19 cellular contexts compared by ENCODE assay signal in the genomic region with DNA sequence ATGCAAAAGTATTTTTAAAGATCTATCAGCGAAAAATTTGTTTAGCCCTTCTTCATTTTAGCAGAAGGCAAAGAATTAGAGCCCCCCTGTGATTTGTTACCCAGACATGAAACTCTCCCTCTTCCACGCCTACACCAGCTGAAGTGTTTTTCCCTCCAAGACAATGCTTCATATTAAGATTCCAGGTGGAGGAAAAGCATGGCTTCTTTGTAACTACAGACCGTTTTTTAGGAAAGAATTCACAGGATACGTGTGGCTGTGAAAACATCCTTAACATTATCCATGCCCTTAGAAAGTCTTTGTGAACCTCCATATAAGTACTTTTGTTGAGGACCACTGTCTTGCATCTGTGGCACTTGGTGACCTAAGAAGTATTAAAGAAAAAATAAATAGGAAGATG.
A peak's percentile ranks its signal among the peaks of the same experiment; 100 is the strongest.
DNase-seq lines count a peak whose midpoint lies in the region; ATAC-seq and TF ChIP-seq lines count a peak whose summit lies in the region.
"Had no signal": no experiment of that assay in that cellular context is flagged by ENCODE, and none has a peak within 500 bp of the region (broad histone marks: within the 10 kb centered on the region; RNA-seq: fewer than 3 reads in every experiment).

No MANE protein-coding gene starts in this region.

- H3K9me2 ChIP-seq in HCT116 (ENCODE audit: insufficient read depth) = no peaks in the 10 kb centered on the region

- BruUV-seq in HCT116 (replicated peaks; lab: Mats Ljungman, UMichigan) = no TSS peak

- peak overlapping the region; percentile 57 for H3K4me2 ChIP-seq in HCT116 (ENCODE audit: low read length)
- peak overlapping the region; percentile 65 for H3K4me2 ChIP-seq in skeletal muscle satellite cell (ENCODE audit: low read length)

- peak overlapping the region; percentile 71 for H3K9ac ChIP-seq in HCT116 (ENCODE audit: low read length)
- peak overlapping the region; percentile 42 for H3K9ac ChIP-seq in skeletal muscle satellite cell (ENCODE audit: low read depth, low read length)

- TF ChIP-seq POLR2A in HCT116 (IDR thresholded peaks at IDR 0.05; ENCODE audit: borderline replicate concordance, extremely low read depth, insufficient read depth, insufficient read length) (no peak), esophagus squamous epithelium (IDR thresholded peaks at IDR 0.05) (no peak)

- no peaks in the 10 kb centered on the region for H3K9me3 ChIP-seq in HCT116 (ENCODE audit: control insufficient read depth in 1 of 2, insufficient read depth in 1 of 2, low read depth in 1 of 2, low read length in 2 of 2)
- no peaks in the 10 kb centered on the region for H3K9me3 ChIP-seq in esophagus squamous epithelium
- no peaks in the 10 kb centered on the region for H3K9me3 ChIP-seq in skeletal muscle satellite cell (replicated peaks; ENCODE audit: low read length)
- H3K9me3 ChIP-seq: BE2C had no signal

- TF ChIP-seq CTCF in HCT116 (IDR thresholded peaks at IDR 0.05 in 2 of 3, conservative IDR thresholded peaks at IDR 0.05 in 1 of 3; ENCODE audit: borderline replicate concordance in 1 of 3, insufficient read depth in 1 of 3, low read depth in 2 of 3, low read length in 2 of 3) (no peak), esophagus squamous epithelium (IDR thresholded peaks at IDR 0.05) (no peak), GM10266 (IDR thresholded peaks at IDR 0.05; ENCODE audit: control insufficient read depth, insufficient read depth, low read depth, missing control alignments) (no peak)

- WGBS in esophagus squamous epithelium, 2 donors = 67 to 74% methylated on average over 4 of the region's 4 CpGs

- DNase-seq in HCT116 (ENCODE audit: low read depth, low spot score) (no peak), RKO (ENCODE audit: low spot score) (peak; percentile 60), esophagus squamous epithelium (lab: John Stamatoyannopoulos, UW) (no peak), T-helper 2 cell (no peak), NCI-H1105 treated with DMSO at 0.1 percent for 48 hours (lab: John Stamatoyannopoulos, UW) (no peak), GM10266 (ENCODE audit: extremely low spot score) (no peak)
- DNase-seq: BE2C; CD4-positive, alpha-beta T cell; DMS53; HCEC 1CT; NCI-H1105; NCI-H1694 treated with DMSO at 0.1 percent for 48 hours; NCI-H2107; NCI-H345; NCI-H526 treated with DMSO at 0.1 percent for 48 hours; NK-92 treated with Interleukin-12 subunit alpha and Interleukin-12 subunit beta, amount 100 ng/mL, for 24 hours; OCI-M1 had no signal

- no peaks in the 10 kb centered on the region for H3K27me3 ChIP-seq in HCT116 (ENCODE audit: insufficient read depth, low read length)
- no peaks in the 10 kb centered on the region for H3K27me3 ChIP-seq in esophagus squamous epithelium
- no peaks in the 10 kb centered on the region for H3K27me3 ChIP-seq in skeletal muscle satellite cell (ENCODE audit: control insufficient read depth, insufficient read depth, low read length)

- RAD21 ChIA-PET in HCT116 (lab: Charles Lee; ENCODE audit: low non-redundant PET in 1 of 2, low total read pairs in 2 of 2, uncharacterized antibody in 2 of 2, unreplicated experiment in 2 of 2) = no interaction called here

- H3K27ac ChIP-seq in HCT116 (ENCODE audit: low read depth, low read length) (peak overlapping the region; percentile 99), esophagus squamous epithelium (peak overlapping the region in 3 of 4 donors; percentile 17 to 76 (median 72))

- TF ChIP-seq RAD21 in HCT116 (IDR thresholded peaks at IDR 0.05; ENCODE audit: low read depth) = no peak

- no peak overlapping the region for H2AFZ ChIP-seq in HCT116 (ENCODE audit: low read depth, low read length, poor library complexity, severe bottlenecking)

- H3K4me3 ChIP-seq in HCT116 (replicated peaks in 1 of 2; ENCODE audit: low read depth in 1 of 2, low read length in 2 of 2) (no peak overlapping the region), esophagus squamous epithelium (no peak overlapping the region), skeletal muscle satellite cell (ENCODE audit: low read length) (no peak overlapping the region)

- H4K20me1 ChIP-seq in HCT116 (ENCODE audit: insufficient read depth) = no peaks in the 10 kb centered on the region

- peaks cover 91 to 100% of the 10 kb centered on the region in 2 experiments for H3K4me1 ChIP-seq in HCT116 (ENCODE audit: control insufficient read depth in 1 of 2, insufficient read depth in 2 of 2, low read length in 2 of 2)
- peaks cover 4 to 63% (median 11%) of the 10 kb centered on the region in 3 donors for H3K4me1 ChIP-seq in esophagus squamous epithelium
- H3K4me1 ChIP-seq in skeletal muscle satellite cell (ENCODE audit: control insufficient read depth, insufficient read depth, low read length) = peaks cover 94% of the 10 kb centered on the region
- H3K4me1 ChIP-seq: BE2C had no signal

- POLR2A ChIA-PET in HCT116 (lab: Charles Lee) = interaction anchor here (2.3 to 11.4 kb wide), 4 partner anchors 10 to 122 kb away, joined by 5 to 154 read pairs (median 64); no protein-coding TSS in a partner anchor

- H3K36me3 ChIP-seq in HCT116 (ENCODE audit: control insufficient read depth in 1 of 2, insufficient read depth in 2 of 2, low read length in 2 of 2) = no peaks in the 10 kb centered on the region
- no peaks in the 10 kb centered on the region for H3K36me3 ChIP-seq in esophagus squamous epithelium
- H3K36me3 ChIP-seq in skeletal muscle satellite cell (ENCODE audit: insufficient read depth, low read length) = no peaks in the 10 kb centered on the region
- H3K36me3 ChIP-seq: BE2C had no signal

- CTCF ChIA-PET in HCT116 (lab: Charles Lee) = no interaction called here

- H3K79me2 ChIP-seq in HCT116 (ENCODE audit: insufficient read depth, low read length) = peaks cover 88% of the 10 kb centered on the region

- intact Hi-C loops in HCT116 (cut with micrococcal nuclease) (no loop called here), esophagus squamous epithelium (cut with DNase I) (no loop called here)

- no peak for ATAC-seq in HCT116
- ATAC-seq: Right ventricle myocardium inferior had no signal

TF ChIP-seq in HCT116, 20 proteins besides CTCF, POLR2A, EP300 and RAD21:
- no peak for TF ChIP-seq EGR1 (IDR thresholded peaks at IDR 0.05; ENCODE audit: low read depth)
- TF ChIP-seq, protein P1, sequence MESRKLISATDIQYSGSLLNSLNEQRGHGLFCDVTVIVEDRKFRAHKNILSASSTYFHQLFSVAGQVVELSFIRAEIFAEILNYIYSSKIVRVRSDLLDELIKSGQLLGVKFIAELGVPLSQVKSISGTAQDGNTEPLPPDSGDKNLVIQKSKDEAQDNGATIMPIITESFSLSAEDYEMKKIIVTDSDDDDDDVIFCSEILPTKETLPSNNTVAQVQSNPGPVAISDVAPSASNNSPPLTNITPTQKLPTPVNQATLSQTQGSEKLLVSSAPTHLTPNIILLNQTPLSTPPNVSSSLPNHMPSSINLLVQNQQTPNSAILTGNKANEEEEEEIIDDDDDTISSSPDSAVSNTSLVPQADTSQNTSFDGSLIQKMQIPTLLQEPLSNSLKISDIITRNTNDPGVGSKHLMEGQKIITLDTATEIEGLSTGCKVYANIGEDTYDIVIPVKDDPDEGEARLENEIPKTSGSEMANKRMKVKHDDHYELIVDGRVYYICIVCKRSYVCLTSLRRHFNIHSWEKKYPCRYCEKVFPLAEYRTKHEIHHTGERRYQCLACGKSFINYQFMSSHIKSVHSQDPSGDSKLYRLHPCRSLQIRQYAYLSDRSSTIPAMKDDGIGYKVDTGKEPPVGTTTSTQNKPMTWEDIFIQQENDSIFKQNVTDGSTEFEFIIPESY (IDR thresholded peaks at IDR 0.05; ENCODE audit: extremely low read depth, insufficient replicate concordance, low read length) = no peak
- TF ChIP-seq YY1 (IDR thresholded peaks at IDR 0.05; ENCODE audit: extremely low read depth, insufficient replicate concordance, low read depth, low read length) = no peak
- TF ChIP-seq, protein P2, sequence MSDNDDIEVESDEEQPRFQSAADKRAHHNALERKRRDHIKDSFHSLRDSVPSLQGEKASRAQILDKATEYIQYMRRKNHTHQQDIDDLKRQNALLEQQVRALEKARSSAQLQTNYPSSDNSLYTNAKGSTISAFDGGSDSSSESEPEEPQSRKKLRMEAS (IDR thresholded peaks at IDR 0.05) = no peak
- TF ChIP-seq EZH2 (IDR thresholded peaks at IDR 0.05) = no peak
- no peak for TF ChIP-seq CEBPB (IDR thresholded peaks at IDR 0.05; ENCODE audit: low read depth)
- TF ChIP-seq SRF (IDR thresholded peaks at IDR 0.05; ENCODE audit: low read depth) = no peak
- TF ChIP-seq SP1 (IDR thresholded peaks at IDR 0.05; ENCODE audit: low read depth) = no peak
- no peak for TF ChIP-seq TCF7L2 (IDR thresholded peaks at IDR 0.05; ENCODE audit: borderline replicate concordance, extremely low read depth, insufficient read depth, insufficient read length)
- TF ChIP-seq POLR2AphosphoS5 (IDR thresholded peaks at IDR 0.05; ENCODE audit: low read depth, low read length) = no peak
- TF ChIP-seq ZFX (IDR thresholded peaks at IDR 0.05) = no peak
- TF ChIP-seq FOSL1 (IDR thresholded peaks at IDR 0.05; ENCODE audit: low read depth) = no peak
- TF ChIP-seq, protein P3, sequence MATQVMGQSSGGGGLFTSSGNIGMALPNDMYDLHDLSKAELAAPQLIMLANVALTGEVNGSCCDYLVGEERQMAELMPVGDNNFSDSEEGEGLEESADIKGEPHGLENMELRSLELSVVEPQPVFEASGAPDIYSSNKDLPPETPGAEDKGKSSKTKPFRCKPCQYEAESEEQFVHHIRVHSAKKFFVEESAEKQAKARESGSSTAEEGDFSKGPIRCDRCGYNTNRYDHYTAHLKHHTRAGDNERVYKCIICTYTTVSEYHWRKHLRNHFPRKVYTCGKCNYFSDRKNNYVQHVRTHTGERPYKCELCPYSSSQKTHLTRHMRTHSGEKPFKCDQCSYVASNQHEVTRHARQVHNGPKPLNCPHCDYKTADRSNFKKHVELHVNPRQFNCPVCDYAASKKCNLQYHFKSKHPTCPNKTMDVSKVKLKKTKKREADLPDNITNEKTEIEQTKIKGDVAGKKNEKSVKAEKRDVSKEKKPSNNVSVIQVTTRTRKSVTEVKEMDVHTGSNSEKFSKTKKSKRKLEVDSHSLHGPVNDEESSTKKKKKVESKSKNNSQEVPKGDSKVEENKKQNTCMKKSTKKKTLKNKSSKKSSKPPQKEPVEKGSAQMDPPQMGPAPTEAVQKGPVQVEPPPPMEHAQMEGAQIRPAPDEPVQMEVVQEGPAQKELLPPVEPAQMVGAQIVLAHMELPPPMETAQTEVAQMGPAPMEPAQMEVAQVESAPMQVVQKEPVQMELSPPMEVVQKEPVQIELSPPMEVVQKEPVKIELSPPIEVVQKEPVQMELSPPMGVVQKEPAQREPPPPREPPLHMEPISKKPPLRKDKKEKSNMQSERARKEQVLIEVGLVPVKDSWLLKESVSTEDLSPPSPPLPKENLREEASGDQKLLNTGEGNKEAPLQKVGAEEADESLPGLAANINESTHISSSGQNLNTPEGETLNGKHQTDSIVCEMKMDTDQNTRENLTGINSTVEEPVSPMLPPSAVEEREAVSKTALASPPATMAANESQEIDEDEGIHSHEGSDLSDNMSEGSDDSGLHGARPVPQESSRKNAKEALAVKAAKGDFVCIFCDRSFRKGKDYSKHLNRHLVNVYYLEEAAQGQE (IDR thresholded peaks at IDR 0.05; ENCODE audit: low read depth) = no peak
- TF ChIP-seq CBX3 (IDR thresholded peaks at IDR 0.05; ENCODE audit: low read depth) = no peak
TF ChIP-seq in HCT116: peak in this region for 0.
